In the genomic region with DNA sequence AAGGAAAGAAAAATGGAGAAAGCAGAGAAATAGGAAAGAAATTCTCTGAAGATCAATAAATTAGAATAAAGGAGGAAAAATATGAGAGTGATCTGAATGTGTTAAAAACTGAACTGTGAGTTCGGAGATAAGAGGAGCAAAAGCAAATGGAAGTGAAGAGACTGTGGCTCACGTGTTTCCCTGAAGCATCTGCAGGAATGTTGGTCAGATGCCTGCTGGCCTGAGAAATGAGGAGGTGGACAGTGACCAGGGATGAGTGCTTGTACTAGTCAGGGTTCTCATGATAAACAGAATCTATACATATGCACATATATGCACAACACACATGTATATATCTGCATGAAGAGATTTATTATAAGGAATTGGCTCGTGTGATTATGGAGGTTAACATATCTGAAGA, we compare ENCODE assay signal across 18 cellular contexts.
A peak's percentile ranks its signal among the peaks of the same experiment; 100 is the strongest.
DNase-seq lines count a peak whose midpoint lies in the region; ATAC-seq and TF ChIP-seq lines count a peak whose summit lies in the region.
"Had no signal": no experiment of that assay in that cellular context is flagged by ENCODE, and none has a peak within 500 bp of the region (broad histone marks: within the 10 kb centered on the region; RNA-seq: fewer than 3 reads in every experiment).

No MANE protein-coding gene starts in this region.

- ATAC-seq in left cardiac atrium (peak; percentile 53 to 83), right cardiac atrium (no peak), T-cell (replicated peaks in 1 of 4) (no peak), gastroesophageal sphincter (peak; percentile 34), aorta (ENCODE audit: low FRiP score) (no peak), HG03135 (IDR thresholded peaks at IDR 0.05; ENCODE audit: unreplicated experiment) (no peak)
- ATAC-seq: HCT116 had no signal

- H3K36me3 ChIP-seq in gastroesophageal sphincter (no peaks in the 10 kb centered on the region), aorta (ENCODE audit: control insufficient read depth in 1 of 2, insufficient read depth in 2 of 2, low read length in 1 of 2) (no peaks in the 10 kb centered on the region)
- H3K36me3 ChIP-seq: stomach had no signal

- peak overlapping the region in 1 of 3 donors; percentile 35 for H3K4me3 Mint-ChIP-seq in T-cell

- TF ChIP-seq POLR2A in gastroesophageal sphincter (IDR thresholded peaks at IDR 0.05): no peak

- no peaks in the 10 kb centered on the region for H3K4me1 ChIP-seq in right cardiac atrium (ENCODE audit: control insufficient read depth, insufficient read depth, low read length)
- H3K4me1 ChIP-seq in gastroesophageal sphincter: no peaks in the 10 kb centered on the region
- H3K4me1 ChIP-seq in aorta (ENCODE audit: control insufficient read depth in 1 of 2, insufficient read depth in 2 of 2, low read length in 2 of 2): no peaks in the 10 kb centered on the region

- DNase-seq in left cardiac atrium (no peak), right cardiac atrium (no peak), T-cell (no peak), aorta (no peak), SK-N-DZ (ENCODE audit: low spot score) (no peak), NCI-H146 (lab: John Stamatoyannopoulos, UW) (no peak)
- DNase-seq: amygdala, naive B cell, NCI-H2029 treated with DMSO at 0.1 percent for 48 hours, NCI-H526 treated with DMSO at 0.1 percent for 48 hours, PC-9, stomach had no signal

- H3K36me3 Mint-ChIP-seq in T-cell: no peaks in the 10 kb centered on the region
- H3K36me3 Mint-ChIP-seq: naive B cell had no signal

- CTCF ChIA-PET in T-cell (lab: Charles Lee): no interaction called here

- H3K27me3 Mint-ChIP-seq in T-cell: no peaks in the 10 kb centered on the region
- H3K27me3 Mint-ChIP-seq: naive B cell had no signal

- H3K27me3 ChIP-seq in right cardiac atrium (ENCODE audit: control insufficient read depth, insufficient read depth) (no peaks in the 10 kb centered on the region), gastroesophageal sphincter (no peaks in the 10 kb centered on the region), aorta (ENCODE audit: control insufficient read depth in 1 of 2, insufficient read depth in 2 of 2, low read length in 1 of 2) (no peaks in the 10 kb centered on the region)
- H3K27me3 ChIP-seq: stomach had no signal

- no peak overlapping the region for H3K4me3 ChIP-seq in right cardiac atrium (ENCODE audit: low read length)
- H3K4me3 ChIP-seq in gastroesophageal sphincter: no peak overlapping the region
- no peak overlapping the region for H3K4me3 ChIP-seq in aorta (ENCODE audit: low read length in 2 of 2)
- H3K4me3 ChIP-seq: coronary artery, PC-9, SK-N-MC, stomach had no signal

- TF ChIP-seq CTCF in gastroesophageal sphincter (IDR thresholded peaks at IDR 0.05): no peak

- POLR2A ChIA-PET in T-cell (lab: Charles Lee): no interaction called here

- intact Hi-C loops in left cardiac atrium (cut with DNase I): no loop called here
- intact Hi-C loops in right cardiac atrium (cut with DNase I): no loop called here
- intact Hi-C loops in aorta (cut with DNase I): no loop called here

- peak overlapping the region; percentile 84 to 93 for H3K27ac Mint-ChIP-seq in T-cell

- WGBS in right cardiac atrium: 36% methylated on average over 3 of the region's 3 CpGs
- WGBS in gastroesophageal sphincter (ENCODE audit: low coverage in 1 of 2), 2 donors: 25 to 37% methylated on average over 3 of the region's 3 CpGs
- 46 to 47% methylated on average over 3 of the region's 3 CpGs for WGBS in aorta, 2 donors

- H3K9me3 Mint-ChIP-seq in T-cell: no peaks in the 10 kb centered on the region

- H3K9me3 ChIP-seq in right cardiac atrium (ENCODE audit: control insufficient read depth, low read length) (no peaks in the 10 kb centered on the region), gastroesophageal sphincter (no peaks in the 10 kb centered on the region), aorta (ENCODE audit: control insufficient read depth, low read length) (no peaks in the 10 kb centered on the region)
- H3K9me3 ChIP-seq: stomach had no signal

- H3K4me1 Mint-ChIP-seq in T-cell: peaks cover 51 to 52% (median 51%) of the 10 kb centered on the region in 3 donors

- H3K27ac ChIP-seq in right cardiac atrium (ENCODE audit: low read length) (no peak overlapping the region), gastroesophageal sphincter (no peak overlapping the region), aorta (ENCODE audit: low read depth in 1 of 2, low read length in 2 of 2) (no peak overlapping the region)
- H3K27ac ChIP-seq: coronary artery, epithelial cell of prostate, PC-9, SK-N-MC, stomach had no signal

- no peak for TF ChIP-seq EP300 in gastroesophageal sphincter (IDR thresholded peaks at IDR 0.05)

Comparison
In these comparisons a context has a peak if more than half of its experiments do, and no peak if none do; other contexts are left out.
1. ATAC-seq: peak in left cardiac atrium (2 of 2) and gastroesophageal sphincter (single experiment); none in right cardiac atrium (0 of 2), T-cell (0 of 4), aorta (single experiment) and HG03135 (single experiment).